Comparison of ENCODE assay signal across 8 cellular contexts in the genomic region with DNA sequence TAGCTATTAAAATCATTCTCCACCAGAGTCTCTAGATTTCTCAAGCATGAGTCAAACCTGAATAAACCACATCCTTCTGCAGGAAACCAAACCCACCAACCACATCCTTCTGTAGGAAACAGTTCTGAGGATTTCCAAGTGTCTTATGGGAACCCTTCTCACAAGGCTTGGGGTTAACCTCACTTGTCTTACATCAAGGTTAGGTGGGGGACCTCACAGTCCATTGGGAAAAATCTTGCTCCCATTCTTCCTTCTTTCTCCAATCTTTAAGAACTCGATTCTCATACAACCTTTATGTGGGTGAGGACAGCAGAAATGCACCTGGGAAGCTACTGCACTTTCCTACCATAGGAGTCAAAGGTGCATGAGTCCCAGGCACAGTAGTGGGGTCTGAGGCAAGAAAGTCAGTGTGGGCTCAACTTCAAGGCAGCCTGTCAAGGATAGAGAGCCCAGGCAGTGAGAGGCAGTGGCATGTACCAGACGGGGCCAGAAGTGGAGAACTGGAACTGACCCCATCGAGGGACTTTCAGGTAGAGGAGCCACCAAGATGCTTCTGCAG.
DNase-seq lines count a peak whose midpoint lies in the region; ATAC-seq, FAIRE-seq and TF ChIP-seq lines count a peak whose summit lies in the region.

No MANE protein-coding gene starts in this region.

- no peak overlapping the region for H2AFZ ChIP-seq in fibroblast of lung (ENCODE audit: low read length)

- no peaks in the 10 kb centered on the region for H3K36me3 ChIP-seq in CD4-positive, CD25-positive, alpha-beta regulatory T cell (ENCODE audit: control insufficient read depth, insufficient read depth, low read length)
- H3K36me3 ChIP-seq in fibroblast of lung (ENCODE audit: control insufficient read depth, insufficient read depth, low read length), result no peaks in the 10 kb centered on the region

- H3K4me1 ChIP-seq in CD4-positive, CD25-positive, alpha-beta regulatory T cell (ENCODE audit: control insufficient read depth, insufficient read depth, low read length, poor library complexity, severe bottlenecking), result peaks cover 68% of the 10 kb centered on the region
- peaks cover 5% of the 10 kb centered on the region for H3K4me1 ChIP-seq in fibroblast of lung (ENCODE audit: control insufficient read depth, extremely low read depth, insufficient read depth, low read length)

- H3K4me2 ChIP-seq in fibroblast of lung (ENCODE audit: extremely low read depth, insufficient read depth, low read length), result no peak overlapping the region

- peak overlapping the region; percentile 67 for H3K4me3 ChIP-seq in CD4-positive, CD25-positive, alpha-beta regulatory T cell (ENCODE audit: low read depth, low read length)
- no peak overlapping the region for H3K4me3 ChIP-seq in fibroblast of lung (replicated peaks in 1 of 4; ENCODE audit: control extremely low read depth in 1 of 4, insufficient read depth in 1 of 4, low read depth in 3 of 4, low read length in 4 of 4)

- peaks cover 4% of the 10 kb centered on the region for H3K27me3 Mint-ChIP-seq in CD4-positive, CD25-positive, alpha-beta regulatory T cell

- no peak for FAIRE-seq in urothelium cell line (lab: Jason Lieb, UNC)

- H3K36me3 Mint-ChIP-seq in CD4-positive, CD25-positive, alpha-beta regulatory T cell, result peaks cover 18% of the 10 kb centered on the region

- H3K27ac ChIP-seq in CD4-positive, CD25-positive, alpha-beta regulatory T cell (ENCODE audit: insufficient read depth, low read length, poor library complexity, severe bottlenecking), result peak overlapping the region; percentile 71
- H3K27ac ChIP-seq in fibroblast of lung (ENCODE audit: insufficient read depth, low read length), result no peak overlapping the region

- no peaks in the 10 kb centered on the region for H3K9me3 ChIP-seq in CD4-positive, CD25-positive, alpha-beta regulatory T cell (ENCODE audit: control insufficient read depth in 2 of 2, low read length in 2 of 2)
- H3K9me3 ChIP-seq in fibroblast of lung (ENCODE audit: control insufficient read depth, insufficient read depth, low read depth, low read length), result no peaks in the 10 kb centered on the region

- peak overlapping the region; percentile 85 to 95 (median 93) for H3K27ac Mint-ChIP-seq in CD4-positive, CD25-positive, alpha-beta regulatory T cell

- no peak overlapping the region for H3K9ac ChIP-seq in fibroblast of lung (ENCODE audit: insufficient read depth, low read length)

- no peaks in the 10 kb centered on the region for H3K79me2 ChIP-seq in fibroblast of lung (ENCODE audit: control insufficient read depth, insufficient read depth, low read length)

- peak overlapping the region; percentile 24 to 80 (median 74) for H3K4me3 Mint-ChIP-seq in CD4-positive, CD25-positive, alpha-beta regulatory T cell

- no peaks in the 10 kb centered on the region for H4K20me1 ChIP-seq in fibroblast of lung (ENCODE audit: control insufficient read depth, extremely low read depth, insufficient read depth, low read length)

- no peaks in the 10 kb centered on the region for H3K27me3 ChIP-seq in CD4-positive, CD25-positive, alpha-beta regulatory T cell (ENCODE audit: control insufficient read depth, insufficient read depth, low read length)
- H3K27me3 ChIP-seq in fibroblast of lung (ENCODE audit: control insufficient read depth, insufficient read depth, low read length), result no peaks in the 10 kb centered on the region

- H3K4me1 Mint-ChIP-seq in CD4-positive, CD25-positive, alpha-beta regulatory T cell, result peaks cover 11 to 86% (median 64%) of the 10 kb centered on the region in 4 donors

- peak; percentile 83 for ATAC-seq in CD4-positive, CD25-positive, alpha-beta regulatory T cell (ENCODE audit: low read depth in 2 of 2)
- ATAC-seq in GM19463 (IDR thresholded peaks at IDR 0.05; ENCODE audit: unreplicated experiment) (peak; percentile 92), HG03558 (IDR thresholded peaks at IDR 0.05; ENCODE audit: extremely low read depth, unreplicated experiment) (peak; percentile 98)

- no peak for TF ChIP-seq CTCF in fibroblast of lung (conservative IDR thresholded peaks at IDR 0.05 in 1 of 2, IDR thresholded peaks at IDR 0.05 in 1 of 2; ENCODE audit: low read depth in 1 of 2, low read length in 2 of 2)

- DNase-seq in CD4-positive, CD25-positive, alpha-beta regulatory T cell, result peak; percentile 50 to 94 (median 90)
- peak; percentile 43 to 45 for DNase-seq in activated CD4-positive, alpha-beta T cell treated with anti-CD3 and anti-CD28 coated beads for 4 hours
- DNase-seq in fibroblast of lung (ENCODE audit: low read depth in 2 of 2) (peak; percentile 87 to 95), urothelium cell line (ENCODE audit: low spot score) (peak; percentile 77), pons (ENCODE audit: low spot score) (no peak), germinal center (ENCODE audit: low spot score) (no peak)

- H3K9me3 Mint-ChIP-seq in CD4-positive, CD25-positive, alpha-beta regulatory T cell, result peaks cover 0 to 7% (median 1%) of the 10 kb centered on the region in 7 donors

Comparison
In these comparisons a context has a peak if more than half of its experiments do, and no peak if none do; other contexts are left out.
1. DNase-seq: peak in CD4-positive, CD25-positive, alpha-beta regulatory T cell (3 of 3), activated CD4-positive, alpha-beta T cell treated with anti-CD3 and anti-CD28 coated beads for 4 hours (2 of 2), fibroblast of lung (2 of 2) and urothelium cell line (single experiment); none in pons (single experiment) and germinal center (single experiment).
2. Peak in every context shown above with its lines, with median percentiles within 50 percentile points of each other: ATAC-seq.